Comparison of ENCODE assay signal across 1 cellular context in the genomic region with DNA sequence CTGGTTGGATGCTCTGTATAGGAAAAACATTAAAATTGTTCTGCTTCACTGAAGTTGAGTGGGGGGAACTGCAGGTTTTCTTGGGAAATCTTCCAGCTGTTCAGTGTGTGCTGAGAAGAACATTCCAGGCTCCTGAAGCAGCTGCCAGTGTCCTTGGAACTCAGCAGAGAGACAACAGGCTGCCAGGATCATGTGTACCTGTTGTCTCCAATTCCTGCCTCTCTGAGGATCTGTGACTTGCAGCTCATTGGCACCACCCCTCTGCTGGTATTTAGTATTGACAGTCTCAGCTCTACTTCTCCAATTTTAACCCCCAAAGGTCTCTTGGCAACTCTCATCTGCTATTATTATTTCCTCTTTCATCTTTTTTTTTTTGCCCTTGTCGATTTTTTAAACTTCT.
TF ChIP-seq lines count a peak whose summit lies in the region.

No MANE protein-coding gene starts in this region.

TF ChIP-seq in HepG2, 621 proteins besides CTCF, POLR2A, EP300 and RAD21:
- TF ChIP-seq CCAR2 (optimal IDR thresholded peaks at IDR 0.05; ENCODE audit: low read depth, low read length) (no peak), RELA (CRISPR knock-in tag; IDR thresholded peaks at IDR 0.05) (no peak), KAT7 (CRISPR knock-in tag; IDR thresholded peaks at IDR 0.05; ENCODE audit: borderline replicate concordance) (no peak), IRX3 (CRISPR knock-in tag; IDR thresholded peaks at IDR 0.05; ENCODE audit: borderline replicate concordance, low read depth) (no peak)
